Comparison of ENCODE assay signal across 13 cellular contexts in the genomic region with DNA sequence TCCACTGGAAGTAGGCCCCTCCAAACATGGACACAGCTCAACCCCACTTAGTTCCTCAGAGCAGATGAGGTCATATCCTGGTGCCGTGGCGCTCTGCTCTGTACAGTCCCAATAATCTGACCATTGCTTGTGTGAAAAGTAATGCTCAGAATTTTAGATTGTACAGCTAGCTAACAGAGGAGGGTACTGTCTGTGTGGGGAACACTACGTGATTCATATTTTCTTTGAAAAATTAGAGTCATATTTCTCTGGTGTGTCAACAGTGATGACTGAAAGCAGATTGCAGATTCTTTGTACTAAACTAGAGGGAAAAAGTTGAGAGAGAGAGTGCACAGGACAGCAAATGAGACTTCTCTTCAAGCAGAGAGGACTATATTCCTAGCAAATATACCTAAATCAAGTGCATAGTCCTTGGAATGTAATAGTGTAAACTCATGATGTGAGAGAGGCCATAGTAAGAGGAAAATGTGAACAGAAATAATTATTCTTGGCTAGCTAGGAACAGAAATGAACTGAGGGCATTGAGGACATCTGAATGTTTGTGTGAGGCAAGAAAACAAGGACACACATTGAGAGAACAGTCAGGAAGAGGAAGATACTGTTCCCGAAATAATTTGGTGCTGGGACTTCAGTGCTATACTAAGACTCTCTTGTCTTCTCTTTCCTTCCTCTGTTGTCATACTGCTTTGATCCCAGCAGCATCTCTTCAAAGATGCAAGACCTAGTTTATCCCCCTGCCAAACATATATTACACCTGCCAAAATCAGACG.
DNase-seq lines count a peak whose midpoint lies in the region; ATAC-seq and TF ChIP-seq lines count a peak whose summit lies in the region.
"Had no signal": no experiment of that assay in that cellular context is flagged by ENCODE, and none has a peak within 500 bp of the region (broad histone marks: within the 10 kb centered on the region; RNA-seq: fewer than 3 reads in every experiment).

No MANE protein-coding gene starts in this region.

- H3K27ac ChIP-seq in heart left ventricle = peak overlapping the region in 9 of 12 donors; percentile 3 to 69 (median 43)

- H3K9me3 ChIP-seq in heart left ventricle = no peaks in the 10 kb centered on the region
- no peaks in the 10 kb centered on the region for H3K9me3 ChIP-seq in skeletal muscle satellite cell (replicated peaks; ENCODE audit: low read length)

- 41 to 58% (median 56%) methylated on average over 5 of the region's 5 CpGs for WGBS in heart left ventricle, 4 donors

- DNase-seq in HS-5 (ENCODE audit: low read depth) (peak; percentile 84), astrocyte of the spinal cord (ENCODE audit: low read depth, low spot score) (peak; percentile 55), heart left ventricle (peak in 1 of 5 donors; percentile 56), activated T-cell treated with anti-CD3 and anti-CD28 coated beads for 4 hours (no peak), SKM-1 (lab: John Stamatoyannopoulos, UW; ENCODE audit: unreplicated experiment) (no peak)
- DNase-seq: activated CD4-positive, alpha-beta T cell treated with anti-CD3 and anti-CD28 coated beads, Interleukin-2, amount 50 U/mL, for 1 hour; activated gamma-delta T cell; hypothalamus; NCI-H2081 treated with DMSO at 0.1 percent for 48 hours had no signal

- H3K27me3 ChIP-seq in heart left ventricle (no peaks in the 10 kb centered on the region), skeletal muscle satellite cell (ENCODE audit: control insufficient read depth, insufficient read depth, low read length) (no peaks in the 10 kb centered on the region)

- H3K4me3 ChIP-seq in astrocyte of the spinal cord (ENCODE audit: low read depth, low read length) (no peak overlapping the region), heart left ventricle (no peak overlapping the region), skeletal muscle satellite cell (ENCODE audit: low read length) (no peak overlapping the region)
- H3K4me3 ChIP-seq: GM12878 had no signal

- intact Hi-C loops in heart left ventricle (cut with DNase I) = no loop called here

- TF ChIP-seq CTCF in astrocyte of the spinal cord (IDR thresholded peaks at IDR 0.05; ENCODE audit: low read depth, low read length) = no peak
- no peak for TF ChIP-seq CTCF in heart left ventricle (IDR thresholded peaks at IDR 0.05)

- H3K4me2 ChIP-seq in skeletal muscle satellite cell (ENCODE audit: low read length) = peak overlapping the region; percentile 43

- peak overlapping the region; percentile 70 for H3K9ac ChIP-seq in skeletal muscle satellite cell (ENCODE audit: low read depth, low read length)

- ATAC-seq in heart left ventricle (peak; percentile 51 to 91 (median 82)), HG03045 (IDR thresholded peaks at IDR 0.05; ENCODE audit: unreplicated experiment) (no peak), HG02884 (IDR thresholded peaks at IDR 0.05; ENCODE audit: unreplicated experiment) (no peak)
- ATAC-seq: GM12878 had no signal

- H3K4me1 ChIP-seq in heart left ventricle (peaks cover 0 to 4% (median 0%) of the 10 kb centered on the region in 12 donors), skeletal muscle satellite cell (ENCODE audit: control insufficient read depth, insufficient read depth, low read length) (peaks cover 38% of the 10 kb centered on the region)

- no peak for TF ChIP-seq POLR2A in heart left ventricle (IDR thresholded peaks at IDR 0.05)

- H3K36me3 ChIP-seq in heart left ventricle (no peaks in the 10 kb centered on the region), skeletal muscle satellite cell (ENCODE audit: insufficient read depth, low read length) (no peaks in the 10 kb centered on the region)

- in situ Hi-C loops in astrocyte of the spinal cord (cut with HindIII; ENCODE audit: low sequenced_read_pairs) = no loop called here

Comparison
In these comparisons a context has a peak if more than half of its experiments do, and no peak if none do; other contexts are left out.
1. DNase-seq: peak in HS-5 (single experiment) and astrocyte of the spinal cord (single experiment); none in activated T-cell treated with anti-CD3 and anti-CD28 coated beads for 4 hours (single experiment) and SKM-1 (single experiment).
2. ATAC-seq: peak in heart left ventricle (4 of 4); none in HG03045 (single experiment) and HG02884 (single experiment).